Comparison of ENCODE assay signal across 8 cellular contexts in genomic region chr6:1554881-1555569, GRCh38. TPM values are rescaled to one million over a fixed set of nuclear protein-coding genes. Genes with fewer than 3 reads are reported as not detected.
DNase-seq lines count a peak whose midpoint lies in the region; ATAC-seq, FAIRE-seq and TF ChIP-seq lines count a peak whose summit lies in the region.

No MANE protein-coding gene starts in this region.

- POLR2A ChIA-PET in endothelial cell of umbilical vein (lab: Charles Lee) = no interaction called here

- H4K20me1 ChIP-seq in endothelial cell of umbilical vein (replicated peaks; ENCODE audit: control insufficient read depth, extremely low read depth, insufficient read depth, low read length) = no peaks in the 10 kb centered on the region

- no peaks in the 10 kb centered on the region for H3K79me2 ChIP-seq in endothelial cell of umbilical vein (ENCODE audit: control insufficient read depth, insufficient read depth, low read length)

- H3K9me1 ChIP-seq in endothelial cell of umbilical vein (replicated peaks; ENCODE audit: control insufficient read depth, extremely low read depth, insufficient read depth, low read length) = no peaks in the 10 kb centered on the region

- H3K27me3 ChIP-seq in GM06990 (replicated peaks; ENCODE audit: control insufficient read depth, insufficient read depth, low read length) = no peaks in the 10 kb centered on the region
- H3K27me3 ChIP-seq in endothelial cell of umbilical vein (ENCODE audit: control insufficient read depth in 2 of 2, insufficient read depth in 2 of 2, low read length in 2 of 2) = no peaks in the 10 kb centered on the region

- no peaks in the 10 kb centered on the region for H3K9me3 ChIP-seq in endothelial cell of umbilical vein (replicated peaks; ENCODE audit: control insufficient read depth, insufficient read depth, low read length)

- H2AFZ ChIP-seq in endothelial cell of umbilical vein (ENCODE audit: low read depth, low read length) = peak overlapping the region; percentile 92

- CTCF ChIA-PET in endothelial cell of umbilical vein (lab: Charles Lee) = interaction anchor here (0.8 to 1.1 kb wide), 6 partner anchors 9 to 158 kb away, joined by 3 to 8 read pairs (median 3); no protein-coding TSS in a partner anchor

- H3K36me3 ChIP-seq in GM06990 (ENCODE audit: control insufficient read depth, insufficient read depth, low read length) (no peaks in the 10 kb centered on the region), endothelial cell of umbilical vein (ENCODE audit: control insufficient read depth in 2 of 2, extremely low read depth in 1 of 2, insufficient read depth in 2 of 2, low read length in 2 of 2) (no peaks in the 10 kb centered on the region)

- TF ChIP-seq CTCF in GM06990 (IDR thresholded peaks at IDR 0.05; ENCODE audit: insufficient read depth, low read length, poor library complexity, severe bottlenecking) (peak; percentile 19), endothelial cell of umbilical vein (IDR thresholded peaks at IDR 0.05; ENCODE audit: extremely low read depth in 1 of 2, insufficient read depth in 1 of 2, low read depth in 1 of 2, low read length in 2 of 2) (peak; percentile 80 to 98)

- BruUV-seq in endothelial cell of umbilical vein (replicated peaks; lab: Mats Ljungman, UMichigan) = no TSS peak

- H3K9ac ChIP-seq in endothelial cell of umbilical vein (replicated peaks; ENCODE audit: extremely low read depth, insufficient read depth, low read length) = peak overlapping the region; percentile 32

- H3K27ac ChIP-seq in endothelial cell of umbilical vein (ENCODE audit: insufficient read depth, low read depth, low read length) = no peak overlapping the region

- no peak for DNase-seq in GM06990 (ENCODE audit: extremely low read depth, insufficient read length)
- peak; percentile 67 to 79 for DNase-seq in NCI-H2081 (lab: John Stamatoyannopoulos, UW)
- DNase-seq in activated CD8-positive, alpha-beta memory T cell treated with anti-CD3 and anti-CD28 coated beads, Interleukin-2, amount 50 U/mL, for 48 hours = peak; percentile 89
- DNase-seq in endothelial cell of umbilical vein (ENCODE audit: low read depth, low spot score) = peak; percentile 56
- DNase-seq in midbrain (lab: John Stamatoyannopoulos, UW) = peak; percentile 82
- DNase-seq in stimulated activated CD8-positive, alpha-beta memory T cell treated with anti-CD3 and anti-CD28 coated beads, Interleukin-4, amount 100 ng/mL, for 24 hours (ENCODE audit: low read depth) = peak; percentile 27

- TF ChIP-seq POLR2A in endothelial cell of umbilical vein (IDR thresholded peaks at IDR 0.05; ENCODE audit: low read depth, low read length) = no peak

- H3K4me1 ChIP-seq in endothelial cell of umbilical vein (ENCODE audit: control insufficient read depth, extremely low read depth, insufficient read depth, low read length) = peaks cover 2% of the 10 kb centered on the region

- peak overlapping the region; percentile 40 for H3K4me3 ChIP-seq in GM06990 (replicated peaks; ENCODE audit: low read depth, low read length)
- peak overlapping the region; percentile 23 to 61 (median 35) for H3K4me3 ChIP-seq in endothelial cell of umbilical vein (replicated peaks in 1 of 3; ENCODE audit: insufficient read depth in 1 of 3, low read depth in 1 of 3, low read length in 3 of 3)

- dilution Hi-C loops in endothelial cell of umbilical vein (cut with MboI; ENCODE audit: extremely low pct_ligation_motif_present, low sequenced_read_pairs) = no loop called here

- peak overlapping the region; percentile 92 for H3K4me2 ChIP-seq in endothelial cell of umbilical vein (ENCODE audit: insufficient read depth, low read length)

- ATAC-seq in HG02885 (IDR thresholded peaks at IDR 0.05; ENCODE audit: poor library complexity, unreplicated experiment) = no peak
- no peak for ATAC-seq in HG03469 (IDR thresholded peaks at IDR 0.05; ENCODE audit: unreplicated experiment)

- intact Hi-C loops in endothelial cell of umbilical vein (cut with micrococcal nuclease) = no loop called here

- peak; percentile 73 for FAIRE-seq in endothelial cell of umbilical vein (lab: Jason Lieb, UNC)

TF ChIP-seq in endothelial cell of umbilical vein, 7 proteins besides CTCF, POLR2A, EP300 and RAD21:
- no peak for TF ChIP-seq FOS (IDR thresholded peaks at IDR 0.05; ENCODE audit: borderline replicate concordance, insufficient read depth, low read length)
- TF ChIP-seq POLR2AphosphoS5 (IDR thresholded peaks at IDR 0.05; ENCODE audit: insufficient read depth, low read depth, low read length) = no peak
- TF ChIP-seq GATA2 (IDR thresholded peaks at IDR 0.05; ENCODE audit: insufficient read depth, insufficient read length, low read depth, low read length) = no peak
- no peak for TF ChIP-seq MYC (IDR thresholded peaks at IDR 0.05; ENCODE audit: low read depth, low read length)
- no peak for TF ChIP-seq EZH2 (IDR thresholded peaks at IDR 0.05; ENCODE audit: borderline replicate concordance, low read depth, low read length, severe bottlenecking)
- TF ChIP-seq MAX (IDR thresholded peaks at IDR 0.05; ENCODE audit: insufficient read depth, insufficient read length) = no peak
- no peak for TF ChIP-seq JUN (IDR thresholded peaks at IDR 0.05; ENCODE audit: borderline replicate concordance, insufficient read depth, insufficient read length, low read depth)

RNA-seq across cellular contexts. Expression of gene FOXC1, which starts 54.7 kb away (rescaled TPM):
- 15.9 and 16.4 TPM in 2 replicates for total RNA-seq in endothelial cell of umbilical vein
- 6.4 and 7.2 TPM in 2 replicates for polyA plus RNA-seq in endothelial cell of umbilical vein
- polyA plus RNA-seq in endothelial cell of umbilical vein (2011; cell fraction: cytosol; rRNA removed) = 4.8 and 4.9 TPM in 2 replicates
- 7.4 and 11.8 TPM in 2 replicates for polyA plus RNA-seq in endothelial cell of umbilical vein (2011; cell fraction: nucleus; rRNA removed)
- polyA plus RNA-seq in endothelial cell of umbilical vein (2012) = 3.0 and 4.0 TPM in 2 replicates
- 5.5 and 6.8 TPM in 2 replicates for polyA minus RNA-seq in endothelial cell of umbilical vein
- 23.5 TPM for polyA minus RNA-seq in endothelial cell of umbilical vein (2011; cell fraction: cytosol; rRNA and poly(A)+ RNA removed)
- polyA minus RNA-seq in endothelial cell of umbilical vein (2011; cell fraction: nucleus; rRNA and poly(A)+ RNA removed) = 8.4 and 8.6 TPM in 2 replicates
